In the genomic region with DNA sequence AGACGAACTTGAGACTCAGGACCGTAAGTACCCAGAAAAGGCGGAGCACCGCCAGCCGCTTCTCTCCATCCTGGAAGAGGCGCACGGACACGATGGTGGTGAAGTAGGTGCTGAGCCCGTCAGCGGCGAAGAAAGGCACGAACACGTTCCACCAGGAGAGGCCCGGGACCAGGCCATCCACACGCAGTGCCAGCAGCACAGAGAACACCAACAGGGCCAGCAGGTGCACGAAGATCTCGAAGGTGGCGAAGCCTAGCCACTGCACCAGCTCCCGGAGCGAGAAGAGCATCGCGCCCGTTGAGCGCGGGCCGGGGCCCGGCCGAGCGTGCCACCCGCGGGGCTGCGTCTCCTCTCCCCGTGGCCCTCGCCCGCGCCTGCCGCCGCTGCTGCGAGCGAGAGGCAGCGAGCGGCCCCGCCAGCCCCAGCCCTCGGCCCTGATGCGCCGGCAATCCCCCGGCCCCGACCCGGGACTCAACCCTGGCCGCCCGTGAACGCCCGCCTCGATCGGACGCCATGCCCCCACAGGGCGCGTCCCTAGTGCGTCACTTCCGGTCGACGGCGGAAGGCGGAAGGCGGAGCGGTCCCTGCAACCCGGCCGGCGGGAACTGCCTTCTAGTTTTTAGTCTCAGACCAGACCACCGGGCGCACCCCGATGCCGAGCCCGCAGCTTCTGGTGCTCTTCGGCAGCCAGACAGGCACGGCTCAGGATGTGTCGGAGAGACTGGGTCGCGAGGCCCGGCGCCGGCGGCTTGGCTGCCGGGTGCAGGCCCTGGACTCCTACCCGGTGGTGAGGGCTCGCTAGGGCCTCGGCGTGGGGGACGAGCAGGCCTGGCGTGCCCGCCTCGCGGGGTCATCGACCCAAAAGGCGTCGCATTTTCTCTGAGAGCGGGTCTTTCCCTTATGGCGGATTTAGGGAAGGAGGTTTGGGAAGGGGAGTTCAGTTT, we compare ENCODE assay signal across 8 cellular contexts. TPM values are rescaled to one million over a fixed set of nuclear protein-coding genes. Genes with fewer than 3 reads are reported as not detected.
DNase-seq lines count a peak whose midpoint lies in the region; TF ChIP-seq lines count a peak whose summit lies in the region.

TSS of gene NDOR1 (plus strand) at position 575 of the 944 bp plus-strand sequence. CDS start at position 653, 78 bp downstream.
TSS of gene TMEM203 (minus strand) at position 523 of the 944 bp plus-strand sequence. CDS start at position 289, 234 bp downstream.

- peak within 1 kb of the TSS in 1 of 2 experiments; percentile 91 for H3K23ac ChIP-seq in mesenchymal stem cell (ENCODE audit: low read length in 2 of 2)

- POLR2A ChIA-PET in AG04449 (lab: Yijun Ruan, JAX) = interaction anchor here (0.7 to 2.5 kb wide), 4 partner anchors 16 to 141 kb away, joined by 4 to 9 read pairs (median 5); partner anchors contain the start of gene TUBB4B

- peak within 1 kb of the TSS; percentile 86 for H4K91ac ChIP-seq in mesenchymal stem cell (ENCODE audit: low read length)

- H3K27ac ChIP-seq in OCI-LY1 (ENCODE audit: low read depth, low read length, poor library complexity, severe bottlenecking) = peak within 1 kb of the TSS; percentile 43
- H3K27ac ChIP-seq in mesenchymal stem cell (ENCODE audit: low read length, poor library complexity, severe bottlenecking) = peak within 1 kb of the TSS; percentile 24

- peaks cover 21% of the 10 kb centered on the region for H3K79me2 ChIP-seq in OCI-LY1 (ENCODE audit: insufficient read depth, low read length)

- TF ChIP-seq CTCF in AG04449 (IDR thresholded peaks at IDR 0.05; ENCODE audit: insufficient read depth, low read length, missing control alignments) = no peak
- no peak for TF ChIP-seq CTCF in OCI-LY1 (IDR thresholded peaks at IDR 0.05; ENCODE audit: low read length)

- H3K4me2 ChIP-seq in OCI-LY1 (ENCODE audit: low read length) (peak within 1 kb of the TSS; percentile 98), mesenchymal stem cell (ENCODE audit: low read length, poor library complexity, severe bottlenecking) (peak within 1 kb of the TSS; percentile 97)

- H2AFZ ChIP-seq in OCI-LY1 (ENCODE audit: low read length) = no peak within 1 kb of the TSS
- H2AFZ ChIP-seq in mesenchymal stem cell (ENCODE audit: low read depth, low read length) = peak within 1 kb of the TSS; percentile 68

- H3K79me1 ChIP-seq in mesenchymal stem cell (replicated peaks; ENCODE audit: low read length, poor library complexity, severe bottlenecking) = peaks cover 33% of the 10 kb centered on the region

- H3K36me3 ChIP-seq in OCI-LY1 (ENCODE audit: insufficient read depth, low read length) (peaks cover 15% of the 10 kb centered on the region), endocrine pancreas (ENCODE audit: control insufficient read depth, insufficient read depth, low read length) (no peaks in the 10 kb centered on the region), mesenchymal stem cell (ENCODE audit: control insufficient read depth in 1 of 2, insufficient read depth in 2 of 2, low read depth in 1 of 2, low read length in 2 of 2) (peaks cover 19 to 29% of the 10 kb centered on the region in 2 experiments)

- no peak within 1 kb of the TSS for H2BK5ac ChIP-seq in mesenchymal stem cell (ENCODE audit: low read depth, low read length, poor library complexity, severe bottlenecking)

- peak within 1 kb of the TSS; percentile 98 for H4K8ac ChIP-seq in mesenchymal stem cell (ENCODE audit: low read length)

- no peaks in the 10 kb centered on the region for H3F3A ChIP-seq in OCI-LY1 (ENCODE audit: insufficient read depth, low read length)

- no peak within 1 kb of the TSS for H2BK15ac ChIP-seq in mesenchymal stem cell (ENCODE audit: low read depth, poor library complexity, severe bottlenecking)

- peak within 1 kb of the TSS in 1 of 2 experiments; percentile 30 for H3K14ac ChIP-seq in mesenchymal stem cell (ENCODE audit: low read length in 2 of 2)

- DNase-seq in AG04449 (ENCODE audit: low read depth, low spot score) = no peak
- DNase-seq in HT1080 (ENCODE audit: low read depth) = peak; percentile 77
- DNase-seq in activated CD8-positive, alpha-beta memory T cell treated with anti-CD3 and anti-CD28 coated beads, Interleukin-2, amount 50 U/mL, for 1 hour (ENCODE audit: extremely low read depth) = peak; percentile 76
- DNase-seq in mesenchymal stem cell = peak; percentile 87
- peak; percentile 87 to 97 (median 93) for DNase-seq in stimulated activated CD4-positive, alpha-beta T cell treated with anti-CD3 and anti-CD28 coated beads, TNF-alpha, amount 100 ng/mL, for 48 hours (ENCODE audit: low read depth in 3 of 3)

- in situ Hi-C loops in GM18951 (cut with MboI; ENCODE audit: low sequenced_read_pairs, unreplicated experiment) = no loop called here

- H3K9me2 ChIP-seq in OCI-LY1 (ENCODE audit: low read depth, low read length) = no peaks in the 10 kb centered on the region

- H3K4me1 ChIP-seq in OCI-LY1 (ENCODE audit: insufficient read depth, low read length, severe bottlenecking) (peaks cover 54% of the 10 kb centered on the region), endocrine pancreas (ENCODE audit: control insufficient read depth, insufficient read depth, low read length) (peaks cover 8% of the 10 kb centered on the region), mesenchymal stem cell (ENCODE audit: control insufficient read depth, insufficient read depth, low read depth, low read length) (peaks cover 31% of the 10 kb centered on the region)

- H4K20me1 ChIP-seq in OCI-LY1 (ENCODE audit: insufficient read depth, low read length) = no peaks in the 10 kb centered on the region

- under 1% methylated on average over 98 of the region's 98 CpGs for WGBS in mesenchymal stem cell

- peak within 1 kb of the TSS; percentile 69 to 82 for H3K18ac ChIP-seq in mesenchymal stem cell (ENCODE audit: low read depth in 1 of 2, low read length in 2 of 2)

- H3K4ac ChIP-seq in mesenchymal stem cell (ENCODE audit: low read depth in 1 of 2, low read length in 2 of 2) = peak within 1 kb of the TSS; percentile 78 to 81

- peak within 1 kb of the TSS; percentile 91 for H3K9ac ChIP-seq in OCI-LY1 (ENCODE audit: low read length)
- H3K9ac ChIP-seq in endocrine pancreas (ENCODE audit: control insufficient read depth, insufficient read depth, low read length) = peak within 1 kb of the TSS; percentile 90
- H3K9ac ChIP-seq in mesenchymal stem cell (ENCODE audit: low read length) = peak within 1 kb of the TSS; percentile 98

- peak; percentile 93 for TF ChIP-seq POLR2A in GM18951 (IDR thresholded peaks at IDR 0.05; ENCODE audit: extremely low read depth, insufficient read depth, insufficient read length)

- peak within 1 kb of the TSS in 1 of 2 experiments; percentile 19 for H2BK12ac ChIP-seq in mesenchymal stem cell (ENCODE audit: low read length in 2 of 2)

- H2BK120ac ChIP-seq in mesenchymal stem cell (ENCODE audit: low read depth, low read length) = peak within 1 kb of the TSS; percentile 71

- H2AK5ac ChIP-seq in mesenchymal stem cell (ENCODE audit: low read length, severe bottlenecking) = no peak within 1 kb of the TSS

- H3K9me3 ChIP-seq in OCI-LY1 (ENCODE audit: low read length) (no peaks in the 10 kb centered on the region), endocrine pancreas (ENCODE audit: control insufficient read depth, low read length) (no peaks in the 10 kb centered on the region), mesenchymal stem cell (ENCODE audit: control insufficient read depth, low read length) (no peaks in the 10 kb centered on the region)

- H3K27me3 ChIP-seq in OCI-LY1 (ENCODE audit: insufficient read depth, low read length) = no peaks in the 10 kb centered on the region
- no peaks in the 10 kb centered on the region for H3K27me3 ChIP-seq in endocrine pancreas (ENCODE audit: control insufficient read depth, insufficient read depth, low read length)
- no peaks in the 10 kb centered on the region for H3K27me3 ChIP-seq in mesenchymal stem cell (ENCODE audit: control insufficient read depth in 1 of 2, insufficient read depth in 1 of 2, low read length in 2 of 2)

- H3K4me3 ChIP-seq in AG04449 (ENCODE audit: low read depth, low read length) (peak within 1 kb of the TSS; percentile 94), OCI-LY1 (ENCODE audit: low read depth, low read length, poor library complexity, severe bottlenecking) (peak within 1 kb of the TSS; percentile 88), endocrine pancreas (ENCODE audit: control insufficient read depth, insufficient read depth, low read length) (peak within 1 kb of the TSS; percentile 57), mesenchymal stem cell (ENCODE audit: insufficient read depth in 1 of 2, low read depth in 1 of 2, low read length in 2 of 2) (peak within 1 kb of the TSS; percentile 89 to 96)

- CTCF ChIA-PET in AG04449 (lab: Yijun Ruan, JAX) = interaction anchor here (1.1 to 2.7 kb wide), 6 partner anchors 9 to 78 kb away, joined by 3 to 12 read pairs (median 3); no protein-coding TSS in a partner anchor

RNA-seq across cellular contexts. Expression of gene NDOR1, which starts in this region (rescaled TPM):
- total RNA-seq in HT1080 (2014; rRNA removed; shearing (Covaris generic)) = 17.9 and 26.2 TPM in 2 replicates
- 11.6 and 13.4 TPM in 2 replicates for polyA plus RNA-seq in HT1080 (2015; cell fraction: cytosol; rRNA removed)
- polyA plus RNA-seq in HT1080 (2015; cell fraction: nucleus; rRNA removed) = 51.8 and 64.7 TPM in 2 replicates
- 7.9 TPM for polyA plus RNA-seq in mesenchymal stem cell (2013, experiment 1 of 2)
- polyA plus RNA-seq in mesenchymal stem cell (2013, experiment 2 of 2) = 7.7 TPM

RNA-seq across cellular contexts. Expression of gene TMEM203, which starts in this region (rescaled TPM):
- total RNA-seq in HT1080 (2014; rRNA removed; shearing (Covaris generic)) = 63.4 and 65.8 TPM in 2 replicates
- 55.1 and 59.7 TPM in 2 replicates for polyA plus RNA-seq in HT1080 (2015; cell fraction: cytosol; rRNA removed)
- 21.4 and 21.7 TPM in 2 replicates for polyA plus RNA-seq in HT1080 (2015; cell fraction: nucleus; rRNA removed)
- polyA plus RNA-seq in mesenchymal stem cell (2013, experiment 1 of 2) = 22.2 TPM
- 22.6 TPM for polyA plus RNA-seq in mesenchymal stem cell (2013, experiment 2 of 2)
